In genomic region chr1:89633745-89634625, GRCh38 we compare ENCODE assay signal across 8 cellular contexts. TPM values are rescaled to one million over a fixed set of nuclear protein-coding genes. Genes with fewer than 3 reads are reported as not detected.
DNase-seq lines count a peak whose midpoint lies in the region; ATAC-seq, FAIRE-seq and TF ChIP-seq lines count a peak whose summit lies in the region.

No MANE protein-coding gene starts in this region.

- intact Hi-C loops in GM12878 (cut with micrococcal nuclease; ENCODE audit: unreplicated experiment): loop anchor here (5.0 to 10.0 kb wide), 2 partner anchors 38 to 361 kb away; partner anchors contain the start of gene ZNF326

- H2AFZ ChIP-seq in GM12878 (ENCODE audit: control insufficient read depth, low read depth, low read length) (peak overlapping the region; percentile 91), keratinocyte (ENCODE audit: control insufficient read depth, low read length) (peak overlapping the region; percentile 90)

- POLR2A ChIA-PET in GM12878 (lab: Charles Lee): interaction anchor here (0.6 to 4.0 kb wide), 10 partner anchors 24 to 135 kb away, joined by 3 to 13 read pairs (median 4); no protein-coding TSS in a partner anchor

- H4K20me1 ChIP-seq in GM12878 (ENCODE audit: control insufficient read depth, insufficient read depth) (no peaks in the 10 kb centered on the region), keratinocyte (ENCODE audit: control insufficient read depth, extremely low read depth, insufficient read depth, low read length) (no peaks in the 10 kb centered on the region)

- TF ChIP-seq EP300 in GM12878 (IDR thresholded peaks at IDR 0.05; ENCODE audit: borderline replicate concordance in 1 of 2, control insufficient read depth in 1 of 2, low read depth in 2 of 2, low read length in 2 of 2): no peak

- TF ChIP-seq RAD21 in GM12878 (IDR thresholded peaks at IDR 0.05; ENCODE audit: insufficient read depth, low read depth, low read length): no peak

- H3K27ac ChIP-seq in GM12878 (ENCODE audit: control insufficient read depth, insufficient read depth) (peak overlapping the region; percentile 76), keratinocyte (ENCODE audit: control insufficient read depth, insufficient read depth, low read length) (peak overlapping the region; percentile 84)

- 17% methylated on average over 33 of the region's 33 CpGs for WGBS in GM12878 (ENCODE audit: insufficient coverage, insufficient replicate concordance, low lambda C conversion rate, missing lambda C conversion rate)

- no peak for TF ChIP-seq POLR2A in GM12878 (IDR thresholded peaks at IDR 0.05; ENCODE audit: low read depth, low read length)
- TF ChIP-seq POLR2A in GM18505 (IDR thresholded peaks at IDR 0.05; ENCODE audit: borderline replicate concordance, extremely low read depth, insufficient read depth, insufficient read length): no peak

- dilution Hi-C loops in keratinocyte (cut with MboI; ENCODE audit: extremely low pct_ligation_motif_present, low sequenced_read_pairs): no loop called here

- CTCF ChIA-PET in GM12878 (lab: Yijun Ruan, JAX): interaction anchor here (0.9 to 19.0 kb wide), 11 partner anchors 8 to 128 kb away, joined by 3 to 369 read pairs (median 5); no protein-coding TSS in a partner anchor

- peak; percentile 84 for FAIRE-seq in GM12878 (lab: Jason Lieb, UNC)
- FAIRE-seq in keratinocyte (lab: Jason Lieb, UNC): peak; percentile 56

- peak; percentile 6 for ATAC-seq in GM21723 (IDR thresholded peaks at IDR 0.05; ENCODE audit: unreplicated experiment)
- ATAC-seq in GM12878: peak; percentile 6
- ATAC-seq in GM18505 (IDR thresholded peaks at IDR 0.05; ENCODE audit: unreplicated experiment): no peak

- H3K4me1 ChIP-seq in GM12878 (ENCODE audit: control insufficient read depth, insufficient read depth, low read length): peaks cover 6% of the 10 kb centered on the region; the same call in 1 of the 2 replicates
- peaks cover 36% of the 10 kb centered on the region for H3K4me1 ChIP-seq in keratinocyte (ENCODE audit: control insufficient read depth, extremely low read depth, insufficient read depth, low read length)

- peaks cover 42% of the 10 kb centered on the region for H3K79me2 ChIP-seq in GM12878 (ENCODE audit: control insufficient read depth, insufficient read depth, low read length)
- peaks cover 46% of the 10 kb centered on the region for H3K79me2 ChIP-seq in keratinocyte (ENCODE audit: control insufficient read depth, insufficient read depth, low read length)

- H3K9me3 ChIP-seq in GM12878 (replicated peaks; ENCODE audit: control insufficient read depth, insufficient read depth, low read length) (no peaks in the 10 kb centered on the region), keratinocyte (ENCODE audit: control insufficient read depth, low read depth, low read length) (no peaks in the 10 kb centered on the region)

- in situ Hi-C loops in GM12878 (cut with MboI): loop anchor here (25.0 kb wide), 1 partner anchor 353 kb away; the partner anchor contains the start of gene ZNF326

- TF ChIP-seq CTCF in GM12878 (IDR thresholded peaks at IDR 0.05 in 2 of 3, conservative IDR thresholded peaks at IDR 0.05 in 1 of 3; ENCODE audit: control insufficient read depth in 2 of 3, extremely low read depth in 1 of 3, insufficient read depth in 1 of 3, low read depth in 3 of 3, low read length in 3 of 3) (no peak), keratinocyte (optimal IDR thresholded peaks at IDR 0.05 in 1 of 3, IDR thresholded peaks at IDR 0.05 in 1 of 3, conservative IDR thresholded peaks at IDR 0.05 in 1 of 3; ENCODE audit: extremely low read depth in 1 of 3, insufficient read depth in 2 of 3, low read length in 3 of 3) (no peak)

- H3K4me2 ChIP-seq in GM12878 (ENCODE audit: control insufficient read depth, insufficient read depth) (peak overlapping the region; percentile 97), keratinocyte (ENCODE audit: control insufficient read depth, extremely low read depth, insufficient read depth, low read depth, low read length) (peak overlapping the region; percentile 87)

- H3K36me3 ChIP-seq in GM12878 (ENCODE audit: control insufficient read depth in 2 of 2, insufficient read depth in 2 of 2, low read length in 1 of 2) (no peaks in the 10 kb centered on the region), keratinocyte (ENCODE audit: control insufficient read depth in 2 of 2, extremely low read depth in 1 of 2, insufficient read depth in 2 of 2, low read length in 2 of 2) (no peaks in the 10 kb centered on the region)

- TSS peak; percentile 44 for BruUV-seq in GM12878 (replicated peaks; lab: Mats Ljungman, UMichigan)

- DNase-seq in CD1c-positive myeloid dendritic cell (ENCODE audit: extremely low spot score) (peak; percentile 31), NCI-H526 treated with DMSO at 0.1 percent for 48 hours (lab: John Stamatoyannopoulos, UW) (peak; percentile 70), GM12878 (ENCODE audit: low read depth, low spot score) (no peak), keratinocyte (ENCODE audit: low read depth, low spot score) (no peak), NCI-H187 treated with DMSO at 0.1 percent for 48 hours (lab: John Stamatoyannopoulos, UW) (no peak)
- DNase-seq in stimulated activated CD4-positive, alpha-beta T cell treated with anti-CD3 and anti-CD28 coated beads, Interleukin-2, amount 100 ng/mL, for 4 hours (ENCODE audit: low read depth): peak; percentile 52

- H3K4me3 ChIP-seq in GM12878 (peak overlapping the region; percentile 88), keratinocyte (ENCODE audit: control insufficient read depth in 2 of 3, extremely low read depth in 1 of 3, insufficient read depth in 2 of 3, low read depth in 1 of 3, low read length in 3 of 3) (peak overlapping the region; percentile 94 to 97 (median 97))

- H3K9me1 ChIP-seq in keratinocyte (ENCODE audit: control insufficient read depth, extremely low read depth, insufficient read depth, low read length): no peaks in the 10 kb centered on the region

- peak overlapping the region; percentile 81 for H3K9ac ChIP-seq in GM12878 (ENCODE audit: control insufficient read depth, insufficient read depth, low read length)
- peak overlapping the region; percentile 86 for H3K9ac ChIP-seq in keratinocyte (ENCODE audit: control insufficient read depth, extremely low read depth, insufficient read depth, low read length)

- no peaks in the 10 kb centered on the region for H3K27me3 ChIP-seq in GM12878 (replicated peaks in 1 of 2; ENCODE audit: control insufficient read depth in 2 of 2, insufficient read depth in 2 of 2, low read length in 1 of 2)
- H3K27me3 ChIP-seq in keratinocyte (ENCODE audit: control insufficient read depth, extremely low read depth, insufficient read depth, low read length): no peaks in the 10 kb centered on the region

- RAD21 ChIA-PET in GM12878 (lab: Charles Lee; ENCODE audit: unreplicated experiment): interaction anchor here (0.9 to 12.5 kb wide), 14 partner anchors 7 to 129 kb away, joined by 3 to 302 read pairs (median 16); no protein-coding TSS in a partner anchor

- SMC1A ChIA-PET in GM12878 (lab: Charles Lee; ENCODE audit: uncharacterized antibody, unreplicated experiment): interaction anchor here (0.7 to 20.4 kb wide), 13 partner anchors 10 to 129 kb away, joined by 3 to 391 read pairs (median 20); no protein-coding TSS in a partner anchor

TF ChIP-seq in GM12878, 131 proteins besides CTCF, POLR2A, EP300 and RAD21 (continues in another document):
- TF ChIP-seq, protein P1, sequence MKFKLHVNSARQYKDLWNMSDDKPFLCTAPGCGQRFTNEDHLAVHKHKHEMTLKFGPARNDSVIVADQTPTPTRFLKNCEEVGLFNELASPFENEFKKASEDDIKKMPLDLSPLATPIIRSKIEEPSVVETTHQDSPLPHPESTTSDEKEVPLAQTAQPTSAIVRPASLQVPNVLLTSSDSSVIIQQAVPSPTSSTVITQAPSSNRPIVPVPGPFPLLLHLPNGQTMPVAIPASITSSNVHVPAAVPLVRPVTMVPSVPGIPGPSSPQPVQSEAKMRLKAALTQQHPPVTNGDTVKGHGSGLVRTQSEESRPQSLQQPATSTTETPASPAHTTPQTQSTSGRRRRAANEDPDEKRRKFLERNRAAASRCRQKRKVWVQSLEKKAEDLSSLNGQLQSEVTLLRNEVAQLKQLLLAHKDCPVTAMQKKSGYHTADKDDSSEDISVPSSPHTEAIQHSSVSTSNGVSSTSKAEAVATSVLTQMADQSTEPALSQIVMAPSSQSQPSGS (IDR thresholded peaks at IDR 0.05; ENCODE audit: low read length): no peak
- peak; percentile 85 for TF ChIP-seq ZSCAN29 (IDR thresholded peaks at IDR 0.05)
- TF ChIP-seq GABPA (IDR thresholded peaks at IDR 0.05; ENCODE audit: low read depth): no peak

RNA-seq across cellular contexts. Expression of gene LRRC8C, which starts 1.1 kb away (rescaled TPM):
- total RNA-seq in GM12878 (2013; cell fraction: nucleolus; rRNA removed): 43.9 and 45.4 TPM in 2 replicates
- total RNA-seq in GM12878 (2014; rRNA removed): 11.7 and 12.9 TPM in 2 replicates
- total RNA-seq in GM12878 (2014; rRNA removed; fragmentation: Illumina TruSeq; extraction: Trizol): 10.0 and 10.5 TPM in 2 replicates
- total RNA-seq in GM12878 (2021): 10.6 and 11.4 TPM in 2 replicates
- 1.8 TPM for polyA plus RNA-seq in GM12878 (2011; ENCODE audit: low read depth)
- polyA plus RNA-seq in GM12878 (2011; rRNA removed): 16.3 and 21.7 TPM in 2 replicates
- 8.5 and 9.4 TPM in 2 replicates for polyA plus RNA-seq in GM12878 (2011; cell fraction: cytosol; rRNA removed)
- 7.8 and 7.9 TPM in 2 replicates for polyA plus RNA-seq in GM12878 (2011; cell fraction: nucleus; rRNA removed)
- 2.2 and 2.6 TPM in 2 replicates for polyA plus RNA-seq in GM12878 (2012)
- polyA plus RNA-seq in GM12878 (2014; fragmentation: Illumina TruSeq; extraction: Trizol): 13.7 and 16.6 TPM in 2 replicates
- polyA plus RNA-seq in GM12878 (2014; fragmentation: Nextera tagmentation; extraction: Ambion mirVana): 1 to 10 TPM; 2.3 to 3.1 TPM
- 6.3 and 7.9 TPM in 2 replicates for polyA plus RNA-seq in GM12878 (2014; rRNA removed)
- polyA plus RNA-seq in GM12878 (2016; fragmentation: Nextera tagmentation; extraction: Ambion mirVana): 10 to 100 TPM; 10.9 to 11.3 TPM
- polyA minus RNA-seq in GM12878 (2011; rRNA and poly(A)+ RNA removed): 19.3 and 22.0 TPM in 2 replicates
- 7.1 and 8.2 TPM in 2 replicates for polyA minus RNA-seq in GM12878 (2011; cell fraction: cytosol; rRNA and poly(A)+ RNA removed)
- 7.3 and 12.1 TPM in 2 replicates for polyA minus RNA-seq in GM12878 (2011; cell fraction: nucleus; rRNA and poly(A)+ RNA removed)
- polyA plus RNA-seq in keratinocyte: 8.6 to 18.4 TPM (median 15.7 TPM) in 3 replicates
- polyA plus RNA-seq in keratinocyte (2011; ENCODE audit: low read depth): 1.8 TPM
- polyA plus RNA-seq in keratinocyte (2011; cell fraction: cytosol; rRNA removed): 3.9 and 8.3 TPM in 2 replicates
- polyA plus RNA-seq in keratinocyte (2011; cell fraction: nucleus; rRNA removed): 12.3 and 15.8 TPM in 2 replicates
- 3.3 and 11.5 TPM in 2 replicates for polyA plus RNA-seq in keratinocyte (2012; ENCODE audit: low replicate concordance)
- polyA minus RNA-seq in keratinocyte: 7.5 to 24.6 TPM (median 11.1 TPM) in 3 replicates
- 9.0 TPM for polyA minus RNA-seq in keratinocyte (2011; cell fraction: cytosol; rRNA and poly(A)+ RNA removed)
- 17.0 and 26.4 TPM in 2 replicates for polyA minus RNA-seq in keratinocyte (2011; cell fraction: nucleus; rRNA and poly(A)+ RNA removed)

Comparison
In these comparisons a context has a peak if more than half of its experiments do, and no peak if none do; other contexts are left out.
1. DNase-seq: peak in CD1c-positive myeloid dendritic cell (single experiment), NCI-H526 treated with DMSO at 0.1 percent for 48 hours (single experiment) and stimulated activated CD4-positive, alpha-beta T cell treated with anti-CD3 and anti-CD28 coated beads, Interleukin-2, amount 100 ng/mL, for 4 hours (single experiment); none in GM12878 (single experiment), keratinocyte (single experiment) and NCI-H187 treated with DMSO at 0.1 percent for 48 hours (single experiment).